In the genomic region with DNA sequence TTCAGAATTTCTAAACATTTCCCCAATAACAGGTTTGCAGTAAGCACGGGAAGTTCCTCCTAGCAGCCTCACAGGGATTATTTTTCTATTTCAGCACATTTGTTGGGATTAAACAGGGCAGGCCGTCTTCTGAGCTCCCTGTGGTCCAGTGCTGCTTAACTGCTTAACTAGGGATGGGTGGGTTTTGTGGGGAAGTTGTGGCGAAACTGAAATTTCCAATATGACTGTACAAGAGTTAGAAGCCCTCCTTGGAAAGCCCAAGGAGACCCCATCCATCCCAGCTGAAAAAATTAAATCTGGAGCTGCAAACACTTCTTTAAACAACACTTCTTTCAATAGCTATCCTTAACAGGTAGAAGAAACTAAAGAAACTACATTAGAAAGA, we compare ENCODE assay signal across 10 cellular contexts. TPM values are rescaled to one million over a fixed set of nuclear protein-coding genes. Genes with fewer than 3 reads are reported as not detected.
DNase-seq lines count a peak whose midpoint lies in the region; ATAC-seq, FAIRE-seq and TF ChIP-seq lines count a peak whose summit lies in the region.
"Had no signal": no experiment of that assay in that cellular context is flagged by ENCODE, and none has a peak within 500 bp of the region (broad histone marks: within the 10 kb centered on the region; RNA-seq: fewer than 3 reads in every experiment).

No MANE protein-coding gene starts in this region.

- peak overlapping the region in 1 of 3 experiments; percentile 7 for H3K4me3 ChIP-seq in keratinocyte (ENCODE audit: control insufficient read depth in 2 of 3, extremely low read depth in 1 of 3, insufficient read depth in 2 of 3, low read depth in 1 of 3, low read length in 3 of 3)
- H3K4me3 ChIP-seq in stomach smooth muscle (ENCODE audit: low read length in 2 of 2), result peak overlapping the region; percentile 50 to 55

- peak overlapping the region; percentile 86 for H3K4me3 Mint-ChIP-seq in activated CD8-positive, alpha-beta memory T cell treated with anti-CD3 and anti-CD28 coated beads, Interleukin-2, amount 10 ng/mL, durations not matched to agents 7 days and 5 days
- H3K4me3 Mint-ChIP-seq in T-cell, result peak overlapping the region; percentile 82 to 95 (median 89)

- H4K20me1 ChIP-seq in keratinocyte (ENCODE audit: control insufficient read depth, extremely low read depth, insufficient read depth, low read length), result no peaks in the 10 kb centered on the region

- H3K9me3 ChIP-seq in keratinocyte (ENCODE audit: control insufficient read depth, low read depth, low read length) (no peaks in the 10 kb centered on the region), stomach smooth muscle (ENCODE audit: control insufficient read depth in 2 of 2, low read length in 2 of 2) (no peaks in the 10 kb centered on the region)

- H3K27ac Mint-ChIP-seq in activated CD8-positive, alpha-beta memory T cell treated with anti-CD3 and anti-CD28 coated beads, Interleukin-2, amount 10 ng/mL, durations not matched to agents 7 days and 5 days, result peak overlapping the region; percentile 100
- peak overlapping the region; percentile 100 for H3K27ac Mint-ChIP-seq in T-cell

- POLR2A ChIA-PET in T-cell (lab: Charles Lee), result interaction anchor here (0.6 to 6.6 kb wide), 6 partner anchors 9 to 525 kb away, joined by 3 to 79 read pairs (median 3); a partner anchor contains a TSS

- no peak for ATAC-seq in activated CD8-positive, alpha-beta memory T cell treated with anti-CD3 and anti-CD28 coated beads, Interleukin-2, amount 10 ng/mL, durations not matched to agents 7 days and 5 days
- ATAC-seq in T-cell (replicated peaks in 1 of 4), result no peak
- ATAC-seq in HG02642 (IDR thresholded peaks at IDR 0.05; ENCODE audit: poor library complexity, unreplicated experiment), result no peak
- ATAC-seq: left lobe of liver had no signal

- H3K27ac ChIP-seq in keratinocyte (ENCODE audit: control insufficient read depth, insufficient read depth, low read length), result peak overlapping the region; percentile 16
- H3K27ac ChIP-seq in stomach smooth muscle (ENCODE audit: low read length), result peak overlapping the region; percentile 99

- H3K27me3 Mint-ChIP-seq in activated CD8-positive, alpha-beta memory T cell treated with anti-CD3 and anti-CD28 coated beads, Interleukin-2, amount 10 ng/mL, durations not matched to agents 7 days and 5 days, result no peaks in the 10 kb centered on the region
- no peaks in the 10 kb centered on the region for H3K27me3 Mint-ChIP-seq in T-cell

- H3K9ac ChIP-seq in keratinocyte (ENCODE audit: control insufficient read depth, extremely low read depth, insufficient read depth, low read length) (peak overlapping the region; percentile 8), stomach smooth muscle (ENCODE audit: low read length in 2 of 2) (peak overlapping the region; percentile 49 to 58)

- H3K36me3 ChIP-seq in keratinocyte (ENCODE audit: control insufficient read depth in 2 of 2, extremely low read depth in 1 of 2, insufficient read depth in 2 of 2, low read length in 2 of 2), result no peaks in the 10 kb centered on the region
- H3K36me3 ChIP-seq in stomach smooth muscle (ENCODE audit: control insufficient read depth in 2 of 2, insufficient read depth in 2 of 2, low read length in 2 of 2), result no peaks in the 10 kb centered on the region

- CTCF ChIA-PET in activated CD8-positive, alpha-beta memory T cell treated with anti-CD3 and anti-CD28 coated beads, Interleukin-2, amount 10 ng/mL, durations not matched to agents 7 days and 5 days (lab: Charles Lee), result interaction anchor here (1.0 to 5.9 kb wide), 8 partner anchors 9 to 174 kb away, joined by 3 to 23 read pairs (median 4); a partner anchor contains a TSS
- CTCF ChIA-PET in T-cell (lab: Charles Lee), result interaction anchor here (0.6 to 1.8 kb wide), 4 partner anchors 15 to 618 kb away, joined by 3 to 11 read pairs (median 4); a partner anchor contains a TSS

- H3K79me2 ChIP-seq in keratinocyte (ENCODE audit: control insufficient read depth, insufficient read depth, low read length), result no peaks in the 10 kb centered on the region

- peaks cover 88% of the 10 kb centered on the region for H3K4me1 Mint-ChIP-seq in activated CD8-positive, alpha-beta memory T cell treated with anti-CD3 and anti-CD28 coated beads, Interleukin-2, amount 10 ng/mL, durations not matched to agents 7 days and 5 days
- H3K4me1 Mint-ChIP-seq in T-cell, result peaks cover 84 to 93% (median 93%) of the 10 kb centered on the region in 3 donors

- peaks cover 37% of the 10 kb centered on the region for H3K36me3 Mint-ChIP-seq in activated CD8-positive, alpha-beta memory T cell treated with anti-CD3 and anti-CD28 coated beads, Interleukin-2, amount 10 ng/mL, durations not matched to agents 7 days and 5 days
- H3K36me3 Mint-ChIP-seq in T-cell, result peaks cover 36% of the 10 kb centered on the region

- no peaks in the 10 kb centered on the region for H3K9me3 Mint-ChIP-seq in activated CD8-positive, alpha-beta memory T cell treated with anti-CD3 and anti-CD28 coated beads, Interleukin-2, amount 10 ng/mL, durations not matched to agents 7 days and 5 days (ENCODE audit: low read depth)
- H3K9me3 Mint-ChIP-seq in T-cell, result peaks cover 0 to 3% (median 0%) of the 10 kb centered on the region in 3 donors

- no peak for TF ChIP-seq CTCF in keratinocyte (optimal IDR thresholded peaks at IDR 0.05 in 1 of 3, IDR thresholded peaks at IDR 0.05 in 1 of 3, conservative IDR thresholded peaks at IDR 0.05 in 1 of 3; ENCODE audit: extremely low read depth in 1 of 3, insufficient read depth in 2 of 3, low read length in 3 of 3)

- dilution Hi-C loops in keratinocyte (cut with MboI; ENCODE audit: extremely low pct_ligation_motif_present, low sequenced_read_pairs), result no loop called here

- H3K27me3 ChIP-seq in keratinocyte (ENCODE audit: control insufficient read depth, extremely low read depth, insufficient read depth, low read length), result no peaks in the 10 kb centered on the region
- H3K27me3 ChIP-seq in stomach smooth muscle (ENCODE audit: control insufficient read depth in 1 of 2, insufficient read depth in 2 of 2, low read length in 2 of 2), result no peaks in the 10 kb centered on the region

- H3K9me1 ChIP-seq in keratinocyte (ENCODE audit: control insufficient read depth, extremely low read depth, insufficient read depth, low read length), result no peaks in the 10 kb centered on the region

- FAIRE-seq in keratinocyte (lab: Jason Lieb, UNC), result no peak

- peak overlapping the region; percentile 68 for H3K4me2 ChIP-seq in keratinocyte (ENCODE audit: control insufficient read depth, extremely low read depth, insufficient read depth, low read depth, low read length)

- H3K4me1 ChIP-seq in keratinocyte (ENCODE audit: control insufficient read depth, extremely low read depth, insufficient read depth, low read length), result peaks cover 30% of the 10 kb centered on the region
- H3K4me1 ChIP-seq in stomach smooth muscle (ENCODE audit: control insufficient read depth, insufficient read depth, low read length), result peaks cover 69% of the 10 kb centered on the region

- H2AFZ ChIP-seq in keratinocyte (ENCODE audit: control insufficient read depth, low read length), result peak overlapping the region; percentile 1

- DNase-seq in activated CD8-positive, alpha-beta memory T cell treated with anti-CD3 and anti-CD28 coated beads, Interleukin-2, amount 10 ng/mL, durations not matched to agents 7 days and 5 days, result no peak
- no peak for DNase-seq in activated CD8-positive, alpha-beta memory T cell treated with anti-CD3 and anti-CD28 coated beads, Interleukin-2, amount 50 U/mL, for 4 hours
- DNase-seq in T-cell (no peak), keratinocyte (ENCODE audit: low read depth, low spot score) (no peak), GM03348 (ENCODE audit: low spot score) (no peak)
- DNase-seq in stimulated activated CD4-positive, alpha-beta T cell treated with anti-CD3 and anti-CD28 coated beads, Interleukin-12 subunit alpha, Interleukin-12 subunit beta, amount 100 ng/mL, for 4 hours, result no peak
- DNase-seq: NCI-H524 treated with DMSO at 0.1 percent for 48 hours had no signal

RNA-seq across cellular contexts. Expression of a gene that starts 22.2 kb away (rescaled TPM):
- 10 to 100 TPM; 31.6 to 44.9 TPM for total RNA-seq in activated CD8-positive, alpha-beta memory T cell treated with anti-CD3 and anti-CD28 coated beads, Interleukin-2, amount 10 ng/mL, durations not matched to agents 7 days and 5 days
- 100 to 1,000 TPM in 2 of 5 donors, 10 to 100 TPM in 3; 71.9 to 105 (median 99.1) TPM for total RNA-seq in T-cell
- 4.7 to 5.3 TPM (median 5.3 TPM) in 3 replicates for polyA plus RNA-seq in keratinocyte
- polyA plus RNA-seq in keratinocyte (2011; ENCODE audit: low read depth), result 1.1 TPM
- polyA plus RNA-seq in keratinocyte (2011; cell fraction: cytosol; rRNA removed), result 5.1 and 6.4 TPM in 2 replicates
- polyA plus RNA-seq in keratinocyte (2011; cell fraction: nucleus; rRNA removed), result 4.0 and 5.2 TPM in 2 replicates
- 3.3 and 4.9 TPM in 2 replicates for polyA plus RNA-seq in keratinocyte (2012; ENCODE audit: low replicate concordance)
- 3.2 to 11.7 TPM (median 4.5 TPM) in 3 replicates for polyA minus RNA-seq in keratinocyte
- 11.3 TPM for polyA minus RNA-seq in keratinocyte (2011; cell fraction: cytosol; rRNA and poly(A)+ RNA removed)
- polyA minus RNA-seq in keratinocyte (2011; cell fraction: nucleus; rRNA and poly(A)+ RNA removed), result 1.8 and 3.5 TPM in 2 replicates

RNA-seq across cellular contexts. Expression of a gene that starts 33.9 kb away (rescaled TPM):
- 10 to 100 TPM; 47.3 to 78.1 TPM for total RNA-seq in activated CD8-positive, alpha-beta memory T cell treated with anti-CD3 and anti-CD28 coated beads, Interleukin-2, amount 10 ng/mL, durations not matched to agents 7 days and 5 days
- total RNA-seq in T-cell, result 10 to 100 TPM; 40.5 to 57.1 (median 42.8) TPM
- polyA plus RNA-seq in keratinocyte, result 65.7 to 72.3 TPM (median 71.6 TPM) in 3 replicates
- 6.7 TPM for polyA plus RNA-seq in keratinocyte (2011; ENCODE audit: low read depth)
- 56.6 and 72.4 TPM in 2 replicates for polyA plus RNA-seq in keratinocyte (2011; cell fraction: cytosol; rRNA removed)
- 41.1 and 46.3 TPM in 2 replicates for polyA plus RNA-seq in keratinocyte (2011; cell fraction: nucleus; rRNA removed)
- polyA plus RNA-seq in keratinocyte (2012; ENCODE audit: low replicate concordance), result 36.2 and 52.9 TPM in 2 replicates
- polyA minus RNA-seq in keratinocyte, result 53.5 to 89.3 TPM (median 65.9 TPM) in 3 replicates
- 55.4 TPM for polyA minus RNA-seq in keratinocyte (2011; cell fraction: cytosol; rRNA and poly(A)+ RNA removed)
- polyA minus RNA-seq in keratinocyte (2011; cell fraction: nucleus; rRNA and poly(A)+ RNA removed), result 13.2 and 24.7 TPM in 2 replicates

RNA-seq across cellular contexts. Expression of a gene that starts 46.8 kb away (rescaled TPM):
- 10 to 100 TPM; 76.9 to 80.6 TPM for total RNA-seq in activated CD8-positive, alpha-beta memory T cell treated with anti-CD3 and anti-CD28 coated beads, Interleukin-2, amount 10 ng/mL, durations not matched to agents 7 days and 5 days
- 100 to 1,000 TPM in 2 of 5 donors, 10 to 100 TPM in 3; 96.8 to 197 (median 99.7) TPM for total RNA-seq in T-cell
- polyA plus RNA-seq in keratinocyte, result 8.0 to 22.8 TPM (median 19.7 TPM) in 3 replicates
- 13.6 TPM for polyA plus RNA-seq in keratinocyte (2011; ENCODE audit: low read depth)
- polyA plus RNA-seq in keratinocyte (2011; cell fraction: cytosol; rRNA removed), result 12.8 and 16.6 TPM in 2 replicates
- 22.5 and 24.3 TPM in 2 replicates for polyA plus RNA-seq in keratinocyte (2011; cell fraction: nucleus; rRNA removed)
- polyA plus RNA-seq in keratinocyte (2012; ENCODE audit: low replicate concordance), result 11.0 and 16.1 TPM in 2 replicates
- 18.9 to 36.9 TPM (median 26.3 TPM) in 3 replicates for polyA minus RNA-seq in keratinocyte
- 14.0 TPM for polyA minus RNA-seq in keratinocyte (2011; cell fraction: cytosol; rRNA and poly(A)+ RNA removed)
- polyA minus RNA-seq in keratinocyte (2011; cell fraction: nucleus; rRNA and poly(A)+ RNA removed), result 15.1 and 31.8 TPM in 2 replicates
